1 cellular context compared by ENCODE assay signal in the genomic region with DNA sequence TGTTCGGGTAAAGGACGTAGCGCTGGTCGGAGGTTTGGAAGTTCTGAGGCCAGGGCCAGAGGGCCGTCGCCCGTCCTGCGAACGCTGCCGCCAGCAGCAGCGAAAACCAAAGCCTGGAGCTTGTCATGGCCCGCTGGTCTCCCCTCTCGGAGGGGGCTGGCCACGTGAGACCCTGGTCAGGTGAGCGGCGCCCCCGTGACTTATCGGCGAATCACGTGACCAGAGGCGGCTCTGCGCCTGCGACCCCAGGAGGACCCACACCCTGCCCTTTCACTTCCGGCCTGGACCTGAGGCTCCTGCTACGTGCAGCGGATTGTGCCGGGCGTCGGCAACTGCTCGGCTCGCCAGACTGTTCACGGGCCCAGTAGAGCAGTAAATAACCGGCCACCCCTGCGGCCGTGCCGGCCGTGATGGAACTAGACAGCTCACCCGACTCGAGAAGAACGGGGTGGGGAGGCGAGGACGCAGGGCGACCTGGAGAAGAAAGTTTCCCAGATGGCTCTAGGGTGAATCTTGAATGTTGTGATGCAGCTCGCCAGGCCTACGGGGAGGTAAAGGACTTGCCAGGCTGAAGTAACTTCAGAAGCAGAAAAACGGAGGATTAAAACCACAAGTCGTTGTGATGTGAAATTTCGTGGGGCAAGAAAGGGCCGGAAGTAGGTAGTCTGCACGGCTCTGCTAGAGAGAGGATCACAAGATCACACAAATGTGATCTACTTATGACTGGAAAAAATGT.
TF ChIP-seq lines count a peak whose summit lies in the region.

A gene (minus strand): TSS at position 169 of the 736 bp plus-strand sequence. CDS start 42 bp downstream, at position 127.

TF ChIP-seq in HepG2, 621 proteins besides CTCF, POLR2A, EP300 and RAD21 (continued from another document and continues in another):
- TF ChIP-seq, protein P1, sequence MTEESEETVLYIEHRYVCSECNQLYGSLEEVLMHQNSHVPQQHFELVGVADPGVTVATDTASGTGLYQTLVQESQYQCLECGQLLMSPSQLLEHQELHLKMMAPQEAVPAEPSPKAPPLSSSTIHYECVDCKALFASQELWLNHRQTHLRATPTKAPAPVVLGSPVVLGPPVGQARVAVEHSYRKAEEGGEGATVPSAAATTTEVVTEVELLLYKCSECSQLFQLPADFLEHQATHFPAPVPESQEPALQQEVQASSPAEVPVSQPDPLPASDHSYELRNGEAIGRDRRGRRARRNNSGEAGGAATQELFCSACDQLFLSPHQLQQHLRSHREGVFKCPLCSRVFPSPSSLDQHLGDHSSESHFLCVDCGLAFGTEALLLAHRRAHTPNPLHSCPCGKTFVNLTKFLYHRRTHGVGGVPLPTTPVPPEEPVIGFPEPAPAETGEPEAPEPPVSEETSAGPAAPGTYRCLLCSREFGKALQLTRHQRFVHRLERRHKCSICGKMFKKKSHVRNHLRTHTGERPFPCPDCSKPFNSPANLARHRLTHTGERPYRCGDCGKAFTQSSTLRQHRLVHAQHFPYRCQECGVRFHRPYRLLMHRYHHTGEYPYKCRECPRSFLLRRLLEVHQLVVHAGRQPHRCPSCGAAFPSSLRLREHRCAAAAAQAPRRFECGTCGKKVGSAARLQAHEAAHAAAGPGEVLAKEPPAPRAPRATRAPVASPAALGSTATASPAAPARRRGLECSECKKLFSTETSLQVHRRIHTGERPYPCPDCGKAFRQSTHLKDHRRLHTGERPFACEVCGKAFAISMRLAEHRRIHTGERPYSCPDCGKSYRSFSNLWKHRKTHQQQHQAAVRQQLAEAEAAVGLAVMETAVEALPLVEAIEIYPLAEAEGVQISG (CRISPR knock-in tag; IDR thresholded peaks at IDR 0.05) = peak; percentile 93
- TF ChIP-seq HDAC2 (CRISPR knock-in tag; IDR thresholded peaks at IDR 0.05) (peak; percentile 99), ZSCAN25 (CRISPR knock-in tag; IDR thresholded peaks at IDR 0.05) (peak; percentile 70), ZNF292 (CRISPR knock-in tag; IDR thresholded peaks at IDR 0.05; ENCODE audit: borderline replicate concordance, low read depth) (peak; percentile 67; the same call in 1 of the 2 replicates), NKX3-1 (CRISPR knock-in tag; IDR thresholded peaks at IDR 0.05) (peak; percentile 89), FOXA1 (IDR thresholded peaks at IDR 0.05) (no peak), FOXA1 (CRISPR knock-in tag; IDR thresholded peaks at IDR 0.05) (no peak; the same call in 1 of the 2 replicates), ZNF296 (CRISPR knock-in tag; conservative IDR thresholded peaks at IDR 0.05) (peak; percentile 87), NFIB (CRISPR knock-in tag; IDR thresholded peaks at IDR 0.05; ENCODE audit: borderline replicate concordance) (no peak), ZNF460 (CRISPR knock-in tag; IDR thresholded peaks at IDR 0.05; ENCODE audit: borderline replicate concordance) (peak; percentile 62; the same call in 1 of the 2 replicates), REXO4 (CRISPR knock-in tag; IDR thresholded peaks at IDR 0.05; ENCODE audit: borderline replicate concordance) (0 out of 2 replicates have a peak, but pooled peaks have one; percentile 61), ZC3H4 (CRISPR knock-in tag; IDR thresholded peaks at IDR 0.05; ENCODE audit: borderline replicate concordance) (no peak), FOXP1 (IDR thresholded peaks at IDR 0.05) (no peak), FOXP1 (CRISPR knock-in tag; IDR thresholded peaks at IDR 0.05) (0 out of 2 replicates have a peak, but pooled peaks have one; percentile 21), ZNF382 (CRISPR knock-in tag; IDR thresholded peaks at IDR 0.05; ENCODE audit: borderline replicate concordance) (no peak), NFE2L1 (CRISPR knock-in tag; IDR thresholded peaks at IDR 0.05; ENCODE audit: borderline replicate concordance) (peak; percentile 73; the same call in 1 of the 2 replicates), ZMYM3 (CRISPR knock-in tag; IDR thresholded peaks at IDR 0.05) (0 out of 2 replicates have a peak, but pooled peaks have one; percentile 24), MIXL1 (CRISPR knock-in tag; IDR thresholded peaks at IDR 0.05) (peak; percentile 90), ZNF264 (CRISPR knock-in tag; IDR thresholded peaks at IDR 0.05) (peak; percentile 71), TBX2 (CRISPR knock-in tag; IDR thresholded peaks at IDR 0.05; ENCODE audit: borderline replicate concordance) (peak; percentile 84; the same call in 1 of the 2 replicates), RARA (CRISPR knock-in tag; IDR thresholded peaks at IDR 0.05) (peak; percentile 75), SOX5 (CRISPR knock-in tag; IDR thresholded peaks at IDR 0.05; ENCODE audit: borderline replicate concordance) (peak; percentile 76; the same call in 1 of the 2 replicates), ZNF367 (CRISPR knock-in tag; IDR thresholded peaks at IDR 0.05; ENCODE audit: borderline replicate concordance) (peak; percentile 91; the same call in 1 of the 2 replicates), ZNF33B (CRISPR knock-in tag; IDR thresholded peaks at IDR 0.05) (peak; percentile 91), ZBTB7A (CRISPR knock-in tag; IDR thresholded peaks at IDR 0.05) (peak; percentile 99), CAMTA2 (CRISPR knock-in tag; IDR thresholded peaks at IDR 0.05; ENCODE audit: borderline replicate concordance) (peak; percentile 65; the same call in 1 of the 2 replicates), PAWR (CRISPR knock-in tag; IDR thresholded peaks at IDR 0.05; ENCODE audit: borderline replicate concordance) (no peak), SP2 (CRISPR knock-in tag; IDR thresholded peaks at IDR 0.05) (peak; percentile 54; the same call in 1 of the 2 replicates), ZNF589 (CRISPR knock-in tag; conservative IDR thresholded peaks at IDR 0.05) (no peak), SPEN (CRISPR knock-in tag; IDR thresholded peaks at IDR 0.05; ENCODE audit: low read depth) (peak; percentile 100), ZNF841 (CRISPR knock-in tag; IDR thresholded peaks at IDR 0.05; ENCODE audit: borderline replicate concordance) (no peak)
- TF ChIP-seq, protein P2, sequence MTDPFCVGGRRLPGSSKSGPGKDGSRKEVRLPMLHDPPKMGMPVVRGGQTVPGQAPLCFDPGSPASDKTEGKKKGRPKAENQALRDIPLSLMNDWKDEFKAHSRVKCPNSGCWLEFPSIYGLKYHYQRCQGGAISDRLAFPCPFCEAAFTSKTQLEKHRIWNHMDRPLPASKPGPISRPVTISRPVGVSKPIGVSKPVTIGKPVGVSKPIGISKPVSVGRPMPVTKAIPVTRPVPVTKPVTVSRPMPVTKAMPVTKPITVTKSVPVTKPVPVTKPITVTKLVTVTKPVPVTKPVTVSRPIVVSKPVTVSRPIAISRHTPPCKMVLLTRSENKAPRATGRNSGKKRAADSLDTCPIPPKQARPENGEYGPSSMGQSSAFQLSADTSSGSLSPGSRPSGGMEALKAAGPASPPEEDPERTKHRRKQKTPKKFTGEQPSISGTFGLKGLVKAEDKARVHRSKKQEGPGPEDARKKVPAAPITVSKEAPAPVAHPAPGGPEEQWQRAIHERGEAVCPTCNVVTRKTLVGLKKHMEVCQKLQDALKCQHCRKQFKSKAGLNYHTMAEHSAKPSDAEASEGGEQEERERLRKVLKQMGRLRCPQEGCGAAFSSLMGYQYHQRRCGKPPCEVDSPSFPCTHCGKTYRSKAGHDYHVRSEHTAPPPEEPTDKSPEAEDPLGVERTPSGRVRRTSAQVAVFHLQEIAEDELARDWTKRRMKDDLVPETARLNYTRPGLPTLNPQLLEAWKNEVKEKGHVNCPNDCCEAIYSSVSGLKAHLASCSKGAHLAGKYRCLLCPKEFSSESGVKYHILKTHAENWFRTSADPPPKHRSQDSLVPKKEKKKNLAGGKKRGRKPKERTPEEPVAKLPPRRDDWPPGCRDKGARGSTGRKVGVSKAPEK (CRISPR knock-in tag; IDR thresholded peaks at IDR 0.05; ENCODE audit: borderline replicate concordance) = 0 out of 2 replicates have a peak, but pooled peaks have one; percentile 71
- TF ChIP-seq, protein P3, sequence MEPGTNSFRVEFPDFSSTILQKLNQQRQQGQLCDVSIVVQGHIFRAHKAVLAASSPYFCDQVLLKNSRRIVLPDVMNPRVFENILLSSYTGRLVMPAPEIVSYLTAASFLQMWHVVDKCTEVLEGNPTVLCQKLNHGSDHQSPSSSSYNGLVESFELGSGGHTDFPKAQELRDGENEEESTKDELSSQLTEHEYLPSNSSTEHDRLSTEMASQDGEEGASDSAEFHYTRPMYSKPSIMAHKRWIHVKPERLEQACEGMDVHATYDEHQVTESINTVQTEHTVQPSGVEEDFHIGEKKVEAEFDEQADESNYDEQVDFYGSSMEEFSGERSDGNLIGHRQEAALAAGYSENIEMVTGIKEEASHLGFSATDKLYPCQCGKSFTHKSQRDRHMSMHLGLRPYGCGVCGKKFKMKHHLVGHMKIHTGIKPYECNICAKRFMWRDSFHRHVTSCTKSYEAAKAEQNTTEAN (CRISPR knock-in tag; conservative IDR thresholded peaks at IDR 0.05) = peak; percentile 75
- TF ChIP-seq, protein P4, sequence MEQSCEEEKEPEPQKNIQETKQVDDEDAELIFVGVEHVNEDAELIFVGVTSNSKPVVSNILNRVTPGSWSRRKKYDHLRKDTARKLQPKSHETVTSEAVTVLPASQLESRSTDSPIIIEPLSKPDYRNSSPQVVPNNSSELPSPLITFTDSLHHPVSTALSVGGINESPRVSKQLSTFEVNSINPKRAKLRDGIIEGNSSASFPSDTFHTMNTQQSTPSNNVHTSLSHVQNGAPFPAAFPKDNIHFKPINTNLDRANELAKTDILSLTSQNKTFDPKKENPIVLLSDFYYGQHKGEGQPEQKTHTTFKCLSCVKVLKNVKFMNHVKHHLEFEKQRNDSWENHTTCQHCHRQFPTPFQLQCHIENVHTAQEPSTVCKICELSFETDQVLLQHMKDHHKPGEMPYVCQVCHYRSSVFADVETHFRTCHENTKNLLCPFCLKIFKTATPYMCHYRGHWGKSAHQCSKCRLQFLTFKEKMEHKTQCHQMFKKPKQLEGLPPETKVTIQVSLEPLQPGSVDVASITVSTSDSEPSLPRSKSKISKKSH (CRISPR knock-in tag; IDR thresholded peaks at IDR 0.05; ENCODE audit: borderline replicate concordance) = peak; percentile 98
- TF ChIP-seq, protein P5, sequence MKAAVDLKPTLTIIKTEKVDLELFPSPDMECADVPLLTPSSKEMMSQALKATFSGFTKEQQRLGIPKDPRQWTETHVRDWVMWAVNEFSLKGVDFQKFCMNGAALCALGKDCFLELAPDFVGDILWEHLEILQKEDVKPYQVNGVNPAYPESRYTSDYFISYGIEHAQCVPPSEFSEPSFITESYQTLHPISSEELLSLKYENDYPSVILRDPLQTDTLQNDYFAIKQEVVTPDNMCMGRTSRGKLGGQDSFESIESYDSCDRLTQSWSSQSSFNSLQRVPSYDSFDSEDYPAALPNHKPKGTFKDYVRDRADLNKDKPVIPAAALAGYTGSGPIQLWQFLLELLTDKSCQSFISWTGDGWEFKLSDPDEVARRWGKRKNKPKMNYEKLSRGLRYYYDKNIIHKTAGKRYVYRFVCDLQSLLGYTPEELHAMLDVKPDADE (CRISPR knock-in tag; IDR thresholded peaks at IDR 0.05) = peak; percentile 80; the same call in 1 of the 2 replicates
- TF ChIP-seq, protein P6, sequence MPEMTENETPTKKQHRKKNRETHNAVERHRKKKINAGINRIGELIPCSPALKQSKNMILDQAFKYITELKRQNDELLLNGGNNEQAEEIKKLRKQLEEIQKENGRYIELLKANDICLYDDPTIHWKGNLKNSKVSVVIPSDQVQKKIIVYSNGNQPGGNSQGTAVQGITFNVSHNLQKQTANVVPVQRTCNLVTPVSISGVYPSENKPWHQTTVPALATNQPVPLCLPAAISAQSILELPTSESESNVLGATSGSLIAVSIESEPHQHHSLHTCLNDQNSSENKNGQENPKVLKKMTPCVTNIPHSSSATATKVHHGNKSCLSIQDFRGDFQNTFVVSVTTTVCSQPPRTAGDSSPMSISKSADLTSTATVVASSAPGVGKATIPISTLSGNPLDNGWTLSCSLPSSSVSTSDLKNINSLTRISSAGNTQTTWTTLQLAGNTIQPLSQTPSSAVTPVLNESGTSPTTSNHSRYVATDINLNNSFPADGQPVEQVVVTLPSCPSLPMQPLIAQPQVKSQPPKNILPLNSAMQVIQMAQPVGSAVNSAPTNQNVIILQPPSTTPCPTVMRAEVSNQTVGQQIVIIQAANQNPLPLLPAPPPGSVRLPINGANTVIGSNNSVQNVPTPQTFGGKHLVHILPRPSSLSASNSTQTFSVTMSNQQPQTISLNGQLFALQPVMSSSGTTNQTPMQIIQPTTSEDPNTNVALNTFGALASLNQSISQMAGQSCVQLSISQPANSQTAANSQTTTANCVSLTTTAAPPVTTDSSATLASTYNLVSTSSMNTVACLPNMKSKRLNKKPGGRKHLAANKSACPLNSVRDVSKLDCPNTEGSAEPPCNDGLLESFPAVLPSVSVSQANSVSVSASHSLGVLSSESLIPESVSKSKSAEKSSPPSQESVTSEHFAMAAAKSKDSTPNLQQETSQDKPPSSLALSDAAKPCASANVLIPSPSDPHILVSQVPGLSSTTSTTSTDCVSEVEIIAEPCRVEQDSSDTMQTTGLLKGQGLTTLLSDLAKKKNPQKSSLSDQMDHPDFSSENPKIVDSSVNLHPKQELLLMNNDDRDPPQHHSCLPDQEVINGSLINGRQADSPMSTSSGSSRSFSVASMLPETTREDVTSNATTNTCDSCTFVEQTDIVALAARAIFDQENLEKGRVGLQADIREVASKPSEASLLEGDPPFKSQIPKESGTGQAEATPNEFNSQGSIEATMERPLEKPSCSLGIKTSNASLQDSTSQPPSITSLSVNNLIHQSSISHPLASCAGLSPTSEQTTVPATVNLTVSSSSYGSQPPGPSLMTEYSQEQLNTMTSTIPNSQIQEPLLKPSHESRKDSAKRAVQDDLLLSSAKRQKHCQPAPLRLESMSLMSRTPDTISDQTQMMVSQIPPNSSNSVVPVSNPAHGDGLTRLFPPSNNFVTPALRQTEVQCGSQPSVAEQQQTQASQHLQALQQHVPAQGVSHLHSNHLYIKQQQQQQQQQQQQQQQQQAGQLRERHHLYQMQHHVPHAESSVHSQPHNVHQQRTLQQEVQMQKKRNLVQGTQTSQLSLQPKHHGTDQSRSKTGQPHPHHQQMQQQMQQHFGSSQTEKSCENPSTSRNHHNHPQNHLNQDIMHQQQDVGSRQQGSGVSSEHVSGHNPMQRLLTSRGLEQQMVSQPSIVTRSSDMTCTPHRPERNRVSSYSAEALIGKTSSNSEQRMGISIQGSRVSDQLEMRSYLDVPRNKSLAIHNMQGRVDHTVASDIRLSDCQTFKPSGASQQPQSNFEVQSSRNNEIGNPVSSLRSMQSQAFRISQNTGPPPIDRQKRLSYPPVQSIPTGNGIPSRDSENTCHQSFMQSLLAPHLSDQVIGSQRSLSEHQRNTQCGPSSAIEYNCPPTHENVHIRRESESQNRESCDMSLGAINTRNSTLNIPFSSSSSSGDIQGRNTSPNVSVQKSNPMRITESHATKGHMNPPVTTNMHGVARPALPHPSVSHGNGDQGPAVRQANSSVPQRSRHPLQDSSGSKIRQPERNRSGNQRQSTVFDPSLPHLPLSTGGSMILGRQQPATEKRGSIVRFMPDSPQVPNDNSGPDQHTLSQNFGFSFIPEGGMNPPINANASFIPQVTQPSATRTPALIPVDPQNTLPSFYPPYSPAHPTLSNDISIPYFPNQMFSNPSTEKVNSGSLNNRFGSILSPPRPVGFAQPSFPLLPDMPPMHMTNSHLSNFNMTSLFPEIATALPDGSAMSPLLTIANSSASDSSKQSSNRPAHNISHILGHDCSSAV (CRISPR knock-in tag; IDR thresholded peaks at IDR 0.05; ENCODE audit: borderline replicate concordance) = peak; percentile 92
- TF ChIP-seq, protein P7, sequence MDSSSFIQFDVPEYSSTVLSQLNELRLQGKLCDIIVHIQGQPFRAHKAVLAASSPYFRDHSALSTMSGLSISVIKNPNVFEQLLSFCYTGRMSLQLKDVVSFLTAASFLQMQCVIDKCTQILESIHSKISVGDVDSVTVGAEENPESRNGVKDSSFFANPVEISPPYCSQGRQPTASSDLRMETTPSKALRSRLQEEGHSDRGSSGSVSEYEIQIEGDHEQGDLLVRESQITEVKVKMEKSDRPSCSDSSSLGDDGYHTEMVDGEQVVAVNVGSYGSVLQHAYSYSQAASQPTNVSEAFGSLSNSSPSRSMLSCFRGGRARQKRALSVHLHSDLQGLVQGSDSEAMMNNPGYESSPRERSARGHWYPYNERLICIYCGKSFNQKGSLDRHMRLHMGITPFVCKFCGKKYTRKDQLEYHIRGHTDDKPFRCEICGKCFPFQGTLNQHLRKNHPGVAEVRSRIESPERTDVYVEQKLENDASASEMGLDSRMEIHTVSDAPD (CRISPR knock-in tag; IDR thresholded peaks at IDR 0.05) = peak; percentile 71; the same call in 1 of the 2 replicates
